22 cellular contexts compared by ENCODE assay signal in the genomic region with DNA sequence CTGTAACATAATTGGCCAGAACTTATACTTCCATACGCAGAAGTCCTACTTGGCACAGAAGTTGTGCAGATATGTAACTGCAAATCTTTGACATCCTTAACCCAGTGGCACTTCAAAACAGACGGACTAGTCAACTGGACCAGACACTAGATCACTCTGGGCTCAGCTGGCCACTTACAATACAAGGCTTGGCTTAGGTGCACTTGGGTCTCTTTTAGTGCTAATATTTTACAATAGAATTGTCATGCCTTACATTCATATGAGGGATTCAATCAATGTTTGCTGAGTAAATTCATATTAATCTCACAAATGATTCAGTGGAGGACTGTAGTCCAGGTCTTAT. TPM values are rescaled to one million over a fixed set of nuclear protein-coding genes. Genes with fewer than 3 reads are reported as not detected.
DNase-seq lines count a peak whose midpoint lies in the region; ATAC-seq and TF ChIP-seq lines count a peak whose summit lies in the region.
"Had no signal": no experiment of that assay in that cellular context is flagged by ENCODE, and none has a peak within 500 bp of the region (broad histone marks: within the 10 kb centered on the region; RNA-seq: fewer than 3 reads in every experiment).

No MANE protein-coding gene starts in this region.

- TF ChIP-seq CTCF in Panc1 (IDR thresholded peaks at IDR 0.05) (peak; percentile 34), coronary artery (IDR thresholded peaks at IDR 0.05) (peak; percentile 2), smooth muscle cell (IDR thresholded peaks at IDR 0.05; ENCODE audit: borderline replicate concordance, insufficient read depth, poor library complexity, severe bottlenecking) (no peak)

- no peaks in the 10 kb centered on the region for H3K36me3 ChIP-seq in Panc1 (ENCODE audit: control insufficient read depth, insufficient read depth, low read length)
- H3K36me3 ChIP-seq in smooth muscle cell (ENCODE audit: low read depth) = no peaks in the 10 kb centered on the region

- BruUV-seq in Panc1 (replicated peaks; lab: Mats Ljungman, UMichigan) = no TSS peak

- H2AFZ ChIP-seq in smooth muscle cell (ENCODE audit: low read depth) = no peak overlapping the region
- H2AFZ ChIP-seq: hepatocyte had no signal

- no peaks in the 10 kb centered on the region for H3K9me3 Mint-ChIP-seq in activated CD8-positive, alpha-beta memory T cell treated with anti-CD3 and anti-CD28 coated beads, Interleukin-2, amount 10 ng/mL, durations not matched to agents 7 days and 5 days (ENCODE audit: low read depth)
- H3K9me3 Mint-ChIP-seq: activated CD4-positive, alpha-beta T cell treated with anti-CD3 and anti-CD28 coated beads, Interleukin-2, amount 10 ng/mL, durations not matched to agents 7 days and 5 days; activated naive CD8-positive, alpha-beta T cell treated with anti-CD3 and anti-CD28 coated beads for 36 hours; activated T-helper 17 cell treated with anti-CD3 and anti-CD28 coated beads, Interleukin-2, amount 50 U/mL, for 72 hours; CD8-positive, alpha-beta memory T cell; dendritic cell treated with granulocyte-macrophage colony-stimulating factor and Interleukin-4, amounts not matched to agents 40 ng/mL and 50 ng/mL, for 4 days; WTC11 had no signal

- peaks cover 7% of the 10 kb centered on the region for H3F3A ChIP-seq in smooth muscle cell (ENCODE audit: low read depth)

- WGBS in smooth muscle cell (ENCODE audit: low lambda C conversion rate) = 72% methylated on average over 2 of the region's 2 CpGs

- H3K27ac Mint-ChIP-seq in activated CD8-positive, alpha-beta memory T cell treated with anti-CD3 and anti-CD28 coated beads, Interleukin-2, amount 10 ng/mL, durations not matched to agents 7 days and 5 days = no peak overlapping the region
- H3K27ac Mint-ChIP-seq: activated naive CD8-positive, alpha-beta T cell treated with anti-CD3 and anti-CD28 coated beads for 36 hours; activated T-helper 17 cell treated with anti-CD3 and anti-CD28 coated beads, Interleukin-2, amount 50 U/mL, for 72 hours; dendritic cell treated with granulocyte-macrophage colony-stimulating factor and Interleukin-4, amounts not matched to agents 40 ng/mL and 50 ng/mL, for 4 days; progenitor cell of endocrine pancreas; WTC11 had no signal

- H3K27ac ChIP-seq in Panc1 (ENCODE audit: low read length) = no peak overlapping the region
- no peak overlapping the region for H3K27ac ChIP-seq in coronary artery
- peak overlapping the region; percentile 36 for H3K27ac ChIP-seq in smooth muscle cell (ENCODE audit: low read depth)
- H3K27ac ChIP-seq: hepatocyte had no signal

- H3K4me3 Mint-ChIP-seq in activated CD8-positive, alpha-beta memory T cell treated with anti-CD3 and anti-CD28 coated beads, Interleukin-2, amount 10 ng/mL, durations not matched to agents 7 days and 5 days = no peak overlapping the region
- H3K4me3 Mint-ChIP-seq: activated CD4-positive, alpha-beta T cell treated with anti-CD3 and anti-CD28 coated beads, Interleukin-2, amount 10 ng/mL, durations not matched to agents 7 days and 5 days; activated naive CD8-positive, alpha-beta T cell treated with anti-CD3 and anti-CD28 coated beads for 36 hours; activated T-helper 17 cell treated with anti-CD3 and anti-CD28 coated beads, Interleukin-2, amount 50 U/mL, for 72 hours; CD8-positive, alpha-beta memory T cell; dendritic cell treated with granulocyte-macrophage colony-stimulating factor and Interleukin-4, amounts not matched to agents 40 ng/mL and 50 ng/mL, for 4 days; WTC11 had no signal

- DNase-seq in activated CD8-positive, alpha-beta memory T cell treated with anti-CD3 and anti-CD28 coated beads, Interleukin-2, amount 10 ng/mL, durations not matched to agents 7 days and 5 days = peak; percentile 23
- no peak for DNase-seq in activated CD8-positive, alpha-beta memory T cell treated with anti-CD3 and anti-CD28 coated beads, Interleukin-2, amount 50 U/mL, for 48 hours
- DNase-seq in Panc1 (ENCODE audit: low read depth, low spot score) (no peak), coronary artery (ENCODE audit: low spot score) (no peak), smooth muscle cell (lab: John Stamatoyannopoulos, UW; ENCODE audit: unreplicated experiment) (no peak), DMS79 (lab: John Stamatoyannopoulos, UW) (no peak)
- DNase-seq: 8988T; activated naive CD8-positive, alpha-beta T cell treated with anti-CD3 and anti-CD28 coated beads for 36 hours; esophagus squamous epithelium; left colon; NCI-H2081 treated with DMSO at 0.1 percent for 48 hours; NCI-H748 treated with DMSO at 0.1 percent for 48 hours; stimulated activated CD4-positive, alpha-beta T cell treated with anti-CD3 and anti-CD28 coated beads, Interleukin-15, amount 100 ng/mL, for 24 hours had no signal

- no peaks in the 10 kb centered on the region for H3K27me3 Mint-ChIP-seq in activated CD8-positive, alpha-beta memory T cell treated with anti-CD3 and anti-CD28 coated beads, Interleukin-2, amount 10 ng/mL, durations not matched to agents 7 days and 5 days
- H3K27me3 Mint-ChIP-seq: activated CD4-positive, alpha-beta T cell treated with anti-CD3 and anti-CD28 coated beads, Interleukin-2, amount 10 ng/mL, durations not matched to agents 7 days and 5 days; activated naive CD8-positive, alpha-beta T cell treated with anti-CD3 and anti-CD28 coated beads for 36 hours; activated T-helper 17 cell treated with anti-CD3 and anti-CD28 coated beads, Interleukin-2, amount 50 U/mL, for 72 hours; CD8-positive, alpha-beta memory T cell; dendritic cell treated with granulocyte-macrophage colony-stimulating factor and Interleukin-4, amounts not matched to agents 40 ng/mL and 50 ng/mL, for 4 days; progenitor cell of endocrine pancreas had no signal

- no peaks in the 10 kb centered on the region for H4K20me1 ChIP-seq in smooth muscle cell (ENCODE audit: low read depth)

- H3K36me3 Mint-ChIP-seq in activated CD8-positive, alpha-beta memory T cell treated with anti-CD3 and anti-CD28 coated beads, Interleukin-2, amount 10 ng/mL, durations not matched to agents 7 days and 5 days = peaks cover 10% of the 10 kb centered on the region
- H3K36me3 Mint-ChIP-seq: WTC11 had no signal

- H3K4me2 ChIP-seq in smooth muscle cell = peak overlapping the region; percentile 0
- H3K4me2 ChIP-seq: hepatocyte had no signal

- no peaks in the 10 kb centered on the region for H3K79me2 ChIP-seq in smooth muscle cell (ENCODE audit: low read depth)
- H3K79me2 ChIP-seq: hepatocyte had no signal

- in situ Hi-C loops in Panc1 (cut with HindIII; ENCODE audit: low pct_unique_long_range_greater_than_20kb, low sequenced_read_pairs) = no loop called here

- H3K9me3 ChIP-seq in Panc1 (ENCODE audit: control insufficient read depth, insufficient read depth, low read depth, low read length) (no peaks in the 10 kb centered on the region), smooth muscle cell (replicated peaks; ENCODE audit: low read depth) (no peaks in the 10 kb centered on the region)
- H3K9me3 ChIP-seq: esophagus squamous epithelium had no signal

- no peaks in the 10 kb centered on the region for H3K4me1 ChIP-seq in Panc1 (ENCODE audit: control insufficient read depth, insufficient read depth, low read length)
- H3K4me1 ChIP-seq in smooth muscle cell (ENCODE audit: low read depth) = no peaks in the 10 kb centered on the region

- POLR2A ChIA-PET in Panc1 (lab: Charles Lee) = no interaction called here

- no peaks in the 10 kb centered on the region for H3K27me3 ChIP-seq in Panc1 (ENCODE audit: control insufficient read depth, insufficient read depth, low read length)
- H3K27me3 ChIP-seq in smooth muscle cell (ENCODE audit: low read depth) = no peaks in the 10 kb centered on the region
- H3K27me3 ChIP-seq: esophagus squamous epithelium, hepatocyte had no signal

- no peak overlapping the region for H3K9ac ChIP-seq in smooth muscle cell (ENCODE audit: low read depth)

- intact Hi-C loops in Panc1 (cut with micrococcal nuclease; ENCODE audit: unreplicated experiment) = loop anchor here (2.0 kb wide), 1 partner anchor 119 kb away; no protein-coding TSS in a partner anchor

- no peak for ATAC-seq in activated CD8-positive, alpha-beta memory T cell treated with anti-CD3 and anti-CD28 coated beads, Interleukin-2, amount 10 ng/mL, durations not matched to agents 7 days and 5 days
- ATAC-seq in Panc1 (no peak), GM19463 (IDR thresholded peaks at IDR 0.05; ENCODE audit: unreplicated experiment) (no peak), HG03469 (IDR thresholded peaks at IDR 0.05; ENCODE audit: unreplicated experiment) (no peak)
- ATAC-seq: WTC11 had no signal

- H3K4me3 ChIP-seq in Panc1 (ENCODE audit: low read depth in 2 of 2, low read length in 2 of 2) (no peak overlapping the region), coronary artery (no peak overlapping the region), smooth muscle cell (no peak overlapping the region)
- H3K4me3 ChIP-seq: esophagus squamous epithelium, hepatocyte had no signal

- H3K4me1 Mint-ChIP-seq in activated CD8-positive, alpha-beta memory T cell treated with anti-CD3 and anti-CD28 coated beads, Interleukin-2, amount 10 ng/mL, durations not matched to agents 7 days and 5 days = peaks cover 4% of the 10 kb centered on the region
- H3K4me1 Mint-ChIP-seq: activated naive CD8-positive, alpha-beta T cell treated with anti-CD3 and anti-CD28 coated beads for 36 hours; activated T-helper 17 cell treated with anti-CD3 and anti-CD28 coated beads, Interleukin-2, amount 50 U/mL, for 72 hours; CD8-positive, alpha-beta memory T cell; WTC11 had no signal

- CTCF ChIA-PET in activated CD8-positive, alpha-beta memory T cell treated with anti-CD3 and anti-CD28 coated beads, Interleukin-2, amount 10 ng/mL, durations not matched to agents 7 days and 5 days (lab: Charles Lee) = interaction anchor here (0.5 to 6.5 kb wide), 21 partner anchors 9 to 254 kb away, joined by 3 to 59 read pairs (median 4); a partner anchor contains a TSS
- CTCF ChIA-PET in Panc1 (lab: Charles Lee) = interaction anchor here (1.0 kb wide), 1 partner anchor 122 kb away, joined by 3 read pairs; no protein-coding TSS in a partner anchor

RNA-seq across cellular contexts. Expression of a gene that starts 20.1 kb away (rescaled TPM):
- 1 to 10 TPM; 5.2 to 6.6 TPM for total RNA-seq in activated CD8-positive, alpha-beta memory T cell treated with anti-CD3 and anti-CD28 coated beads, Interleukin-2, amount 10 ng/mL, durations not matched to agents 7 days and 5 days
- total RNA-seq in Panc1 (2021; ENCODE audit: unreplicated experiment) = 10.6 TPM
- 17.7 TPM for polyA plus RNA-seq in Panc1 (2012; ENCODE audit: insufficient read length)
- 10.7 and 11.6 TPM in 2 replicates for total RNA-seq in smooth muscle cell
- 16.3 and 19.4 TPM in 2 replicates for polyA plus RNA-seq in smooth muscle cell

RNA-seq across cellular contexts. Expression of a gene that starts 45.0 kb away (rescaled TPM):
- total RNA-seq in activated CD8-positive, alpha-beta memory T cell treated with anti-CD3 and anti-CD28 coated beads, Interleukin-2, amount 10 ng/mL, durations not matched to agents 7 days and 5 days = 1 to 10 TPM in 1 of 2 experiments, under 1 TPM in 1; 0.40 to 1.4 TPM
- total RNA-seq in Panc1 (2021; ENCODE audit: unreplicated experiment) = 1.5 TPM
- polyA plus RNA-seq in Panc1 (2012; ENCODE audit: insufficient read length) = 1.6 TPM
- 1.3 TPM in 1 of 2 replicates, not detected in the other for total RNA-seq in smooth muscle cell
- polyA plus RNA-seq in smooth muscle cell = 0.41 and 1.7 TPM in 2 replicates
- polyA plus RNA-seq: CD8-positive, alpha-beta memory T cell had no signal
